In the genomic region with DNA sequence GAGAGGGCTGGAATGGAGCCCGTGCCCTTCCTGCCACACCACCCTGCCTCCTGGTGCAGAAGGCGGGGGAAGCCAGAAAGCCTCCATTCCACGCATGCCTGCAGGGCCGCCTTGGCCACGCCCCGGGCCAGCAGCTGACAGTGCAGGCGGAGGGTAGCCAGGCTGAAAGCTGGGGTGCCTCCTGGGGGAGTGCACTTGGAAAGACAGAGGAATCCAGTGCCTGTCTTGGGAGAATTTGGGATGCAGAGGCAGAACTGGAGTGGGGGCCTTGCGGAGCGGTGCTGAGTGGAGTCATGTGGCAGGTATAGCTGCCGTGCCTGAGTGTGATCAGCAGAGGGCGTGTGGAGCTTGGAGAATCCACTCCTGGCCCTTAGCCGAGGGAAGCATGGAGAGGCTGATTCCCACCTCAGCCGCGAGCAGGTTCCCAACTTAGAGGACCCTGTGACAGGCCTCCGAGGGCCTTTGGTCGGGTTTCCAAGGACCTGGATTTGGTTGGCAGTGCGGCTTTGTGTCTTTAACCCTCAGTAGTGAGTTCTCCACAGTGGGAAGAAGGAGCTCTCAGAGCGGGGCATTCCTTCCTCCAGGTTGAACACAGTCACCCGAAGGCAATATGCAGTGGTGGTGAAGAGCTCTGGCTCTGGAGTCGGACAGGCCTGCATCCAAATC, we compare ENCODE assay signal across 1 cellular context.
TF ChIP-seq lines count a peak whose summit lies in the region.

No MANE protein-coding gene starts in this region.

TF ChIP-seq in HepG2, 621 proteins besides CTCF, POLR2A, EP300 and RAD21 (continued from another document and continues in another):
- TF ChIP-seq SIN3B (IDR thresholded peaks at IDR 0.05; ENCODE audit: low read length) (no peak), ZNF33A (CRISPR knock-in tag; IDR thresholded peaks at IDR 0.05; ENCODE audit: borderline replicate concordance) (no peak), MAFF (IDR thresholded peaks at IDR 0.05; ENCODE audit: low read depth, low read length) (no peak), MIER3 (CRISPR knock-in tag; IDR thresholded peaks at IDR 0.05; ENCODE audit: borderline replicate concordance) (peak; percentile 42; the same call in 1 of the 2 replicates), KDM2A (CRISPR knock-in tag; IDR thresholded peaks at IDR 0.05; ENCODE audit: borderline replicate concordance, low read depth) (peak; percentile 85; the same call in 1 of the 2 replicates), MED8 (CRISPR knock-in tag; IDR thresholded peaks at IDR 0.05; ENCODE audit: insufficient replicate concordance) (no peak), MBNL3 (CRISPR knock-in tag; conservative IDR thresholded peaks at IDR 0.05) (no peak), REPIN1 (CRISPR knock-in tag; IDR thresholded peaks at IDR 0.05; ENCODE audit: borderline replicate concordance, low read depth) (peak; percentile 82; the same call in 1 of the 2 replicates), ZKSCAN1 (IDR thresholded peaks at IDR 0.05; ENCODE audit: low read length) (no peak), SAFB2 (CRISPR knock-in tag; IDR thresholded peaks at IDR 0.05; ENCODE audit: borderline replicate concordance, low read depth) (no peak; the same call in 1 of the 2 replicates), SP2 (CRISPR knock-in tag; IDR thresholded peaks at IDR 0.05) (no peak), ESRRA (CRISPR knock-in tag; IDR thresholded peaks at IDR 0.05; ENCODE audit: low read depth) (no peak), ZNF670 (CRISPR knock-in tag; IDR thresholded peaks at IDR 0.05; ENCODE audit: borderline replicate concordance) (no peak), ZNF546 (CRISPR knock-in tag; conservative IDR thresholded peaks at IDR 0.05) (no peak), TARDBP (CRISPR knock-in tag; IDR thresholded peaks at IDR 0.05) (peak; percentile 39; the same call in 1 of the 2 replicates), ZNF737 (CRISPR knock-in tag; IDR thresholded peaks at IDR 0.05; ENCODE audit: borderline replicate concordance) (no peak), ZNF496 (CRISPR knock-in tag; IDR thresholded peaks at IDR 0.05; ENCODE audit: insufficient replicate concordance) (no peak), PLRG1 (conservative IDR thresholded peaks at IDR 0.05) (no peak), ZNF720 (CRISPR knock-in tag; IDR thresholded peaks at IDR 0.05) (no peak), BORCS8-MEF2B (CRISPR knock-in tag; IDR thresholded peaks at IDR 0.05) (peak; percentile 58; the same call in 1 of the 2 replicates), ZZZ3 (CRISPR knock-in tag; IDR thresholded peaks at IDR 0.05; ENCODE audit: borderline replicate concordance) (no peak), ZNF253 (CRISPR knock-in tag; IDR thresholded peaks at IDR 0.05; ENCODE audit: borderline replicate concordance) (no peak), ZNF33B (CRISPR knock-in tag; IDR thresholded peaks at IDR 0.05) (no peak), PRMT3 (CRISPR knock-in tag; IDR thresholded peaks at IDR 0.05; ENCODE audit: borderline replicate concordance, low read depth) (no peak), PAX8 (CRISPR knock-in tag; IDR thresholded peaks at IDR 0.05; ENCODE audit: borderline replicate concordance) (no peak), YEATS4 (CRISPR knock-in tag; IDR thresholded peaks at IDR 0.05; ENCODE audit: borderline replicate concordance) (no peak), ZSCAN21 (CRISPR knock-in tag; IDR thresholded peaks at IDR 0.05; ENCODE audit: borderline replicate concordance) (peak; percentile 42; the same call in 1 of the 2 replicates)
- TF ChIP-seq, protein P1, sequence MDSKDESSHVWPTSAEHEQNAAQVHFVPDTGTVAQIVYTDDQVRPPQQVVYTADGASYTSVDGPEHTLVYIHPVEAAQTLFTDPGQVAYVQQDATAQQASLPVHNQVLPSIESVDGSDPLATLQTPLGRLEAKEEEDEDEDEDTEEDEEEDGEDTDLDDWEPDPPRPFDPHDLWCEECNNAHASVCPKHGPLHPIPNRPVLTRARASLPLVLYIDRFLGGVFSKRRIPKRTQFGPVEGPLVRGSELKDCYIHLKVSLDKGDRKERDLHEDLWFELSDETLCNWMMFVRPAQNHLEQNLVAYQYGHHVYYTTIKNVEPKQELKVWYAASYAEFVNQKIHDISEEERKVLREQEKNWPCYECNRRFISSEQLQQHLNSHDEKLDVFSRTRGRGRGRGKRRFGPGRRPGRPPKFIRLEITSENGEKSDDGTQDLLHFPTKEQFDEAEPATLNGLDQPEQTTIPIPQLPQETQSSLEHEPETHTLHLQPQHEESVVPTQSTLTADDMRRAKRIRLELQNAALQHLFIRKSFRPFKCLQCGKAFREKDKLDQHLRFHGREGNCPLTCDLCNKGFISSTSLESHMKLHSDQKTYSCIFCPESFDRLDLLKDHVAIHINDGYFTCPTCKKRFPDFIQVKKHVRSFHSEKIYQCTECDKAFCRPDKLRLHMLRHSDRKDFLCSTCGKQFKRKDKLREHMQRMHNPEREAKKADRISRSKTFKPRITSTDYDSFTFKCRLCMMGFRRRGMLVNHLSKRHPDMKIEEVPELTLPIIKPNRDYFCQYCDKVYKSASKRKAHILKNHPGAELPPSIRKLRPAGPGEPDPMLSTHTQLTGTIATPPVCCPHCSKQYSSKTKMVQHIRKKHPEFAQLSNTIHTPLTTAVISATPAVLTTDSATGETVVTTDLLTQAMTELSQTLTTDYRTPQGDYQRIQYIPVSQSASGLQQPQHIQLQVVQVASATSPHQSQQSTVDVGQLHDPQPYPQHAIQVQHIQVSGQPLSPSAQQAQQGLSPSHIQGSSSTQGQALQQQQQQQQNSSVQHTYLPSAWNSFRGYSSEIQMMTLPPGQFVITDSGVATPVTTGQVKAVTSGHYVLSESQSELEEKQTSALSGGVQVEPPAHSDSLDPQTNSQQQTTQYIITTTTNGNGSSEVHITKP (CRISPR knock-in tag; IDR thresholded peaks at IDR 0.05; ENCODE audit: low read depth) = no peak
- TF ChIP-seq, protein P2, sequence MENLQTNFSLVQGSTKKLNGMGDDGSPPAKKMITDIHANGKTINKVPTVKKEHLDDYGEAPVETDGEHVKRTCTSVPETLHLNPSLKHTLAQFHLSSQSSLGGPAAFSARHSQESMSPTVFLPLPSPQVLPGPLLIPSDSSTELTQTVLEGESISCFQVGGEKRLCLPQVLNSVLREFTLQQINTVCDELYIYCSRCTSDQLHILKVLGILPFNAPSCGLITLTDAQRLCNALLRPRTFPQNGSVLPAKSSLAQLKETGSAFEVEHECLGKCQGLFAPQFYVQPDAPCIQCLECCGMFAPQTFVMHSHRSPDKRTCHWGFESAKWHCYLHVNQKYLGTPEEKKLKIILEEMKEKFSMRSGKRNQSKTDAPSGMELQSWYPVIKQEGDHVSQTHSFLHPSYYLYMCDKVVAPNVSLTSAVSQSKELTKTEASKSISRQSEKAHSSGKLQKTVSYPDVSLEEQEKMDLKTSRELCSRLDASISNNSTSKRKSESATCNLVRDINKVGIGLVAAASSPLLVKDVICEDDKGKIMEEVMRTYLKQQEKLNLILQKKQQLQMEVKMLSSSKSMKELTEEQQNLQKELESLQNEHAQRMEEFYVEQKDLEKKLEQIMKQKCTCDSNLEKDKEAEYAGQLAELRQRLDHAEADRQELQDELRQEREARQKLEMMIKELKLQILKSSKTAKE (CRISPR knock-in tag; IDR thresholded peaks at IDR 0.05; ENCODE audit: borderline replicate concordance) = no peak
- TF ChIP-seq, protein P3, sequence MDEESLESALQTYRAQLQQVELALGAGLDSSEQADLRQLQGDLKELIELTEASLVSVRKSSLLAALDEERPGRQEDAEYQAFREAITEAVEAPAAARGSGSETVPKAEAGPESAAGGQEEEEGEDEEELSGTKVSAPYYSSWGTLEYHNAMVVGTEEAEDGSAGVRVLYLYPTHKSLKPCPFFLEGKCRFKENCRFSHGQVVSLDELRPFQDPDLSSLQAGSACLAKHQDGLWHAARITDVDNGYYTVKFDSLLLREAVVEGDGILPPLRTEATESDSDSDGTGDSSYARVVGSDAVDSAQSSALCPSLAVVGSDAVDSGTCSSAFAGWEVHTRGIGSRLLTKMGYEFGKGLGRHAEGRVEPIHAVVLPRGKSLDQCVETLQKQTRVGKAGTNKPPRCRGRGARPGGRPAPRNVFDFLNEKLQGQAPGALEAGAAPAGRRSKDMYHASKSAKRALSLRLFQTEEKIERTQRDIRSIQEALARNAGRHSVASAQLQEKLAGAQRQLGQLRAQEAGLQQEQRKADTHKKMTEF (CRISPR knock-in tag; IDR thresholded peaks at IDR 0.05) = peak; percentile 58; the same call in 1 of the 2 replicates
- TF ChIP-seq, protein P4, sequence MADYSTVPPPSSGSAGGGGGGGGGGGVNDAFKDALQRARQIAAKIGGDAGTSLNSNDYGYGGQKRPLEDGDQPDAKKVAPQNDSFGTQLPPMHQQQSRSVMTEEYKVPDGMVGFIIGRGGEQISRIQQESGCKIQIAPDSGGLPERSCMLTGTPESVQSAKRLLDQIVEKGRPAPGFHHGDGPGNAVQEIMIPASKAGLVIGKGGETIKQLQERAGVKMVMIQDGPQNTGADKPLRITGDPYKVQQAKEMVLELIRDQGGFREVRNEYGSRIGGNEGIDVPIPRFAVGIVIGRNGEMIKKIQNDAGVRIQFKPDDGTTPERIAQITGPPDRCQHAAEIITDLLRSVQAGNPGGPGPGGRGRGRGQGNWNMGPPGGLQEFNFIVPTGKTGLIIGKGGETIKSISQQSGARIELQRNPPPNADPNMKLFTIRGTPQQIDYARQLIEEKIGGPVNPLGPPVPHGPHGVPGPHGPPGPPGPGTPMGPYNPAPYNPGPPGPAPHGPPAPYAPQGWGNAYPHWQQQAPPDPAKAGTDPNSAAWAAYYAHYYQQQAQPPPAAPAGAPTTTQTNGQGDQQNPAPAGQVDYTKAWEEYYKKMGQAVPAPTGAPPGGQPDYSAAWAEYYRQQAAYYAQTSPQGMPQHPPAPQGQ (CRISPR knock-in tag; IDR thresholded peaks at IDR 0.05; ENCODE audit: borderline replicate concordance) = no peak
- TF ChIP-seq, protein P5, sequence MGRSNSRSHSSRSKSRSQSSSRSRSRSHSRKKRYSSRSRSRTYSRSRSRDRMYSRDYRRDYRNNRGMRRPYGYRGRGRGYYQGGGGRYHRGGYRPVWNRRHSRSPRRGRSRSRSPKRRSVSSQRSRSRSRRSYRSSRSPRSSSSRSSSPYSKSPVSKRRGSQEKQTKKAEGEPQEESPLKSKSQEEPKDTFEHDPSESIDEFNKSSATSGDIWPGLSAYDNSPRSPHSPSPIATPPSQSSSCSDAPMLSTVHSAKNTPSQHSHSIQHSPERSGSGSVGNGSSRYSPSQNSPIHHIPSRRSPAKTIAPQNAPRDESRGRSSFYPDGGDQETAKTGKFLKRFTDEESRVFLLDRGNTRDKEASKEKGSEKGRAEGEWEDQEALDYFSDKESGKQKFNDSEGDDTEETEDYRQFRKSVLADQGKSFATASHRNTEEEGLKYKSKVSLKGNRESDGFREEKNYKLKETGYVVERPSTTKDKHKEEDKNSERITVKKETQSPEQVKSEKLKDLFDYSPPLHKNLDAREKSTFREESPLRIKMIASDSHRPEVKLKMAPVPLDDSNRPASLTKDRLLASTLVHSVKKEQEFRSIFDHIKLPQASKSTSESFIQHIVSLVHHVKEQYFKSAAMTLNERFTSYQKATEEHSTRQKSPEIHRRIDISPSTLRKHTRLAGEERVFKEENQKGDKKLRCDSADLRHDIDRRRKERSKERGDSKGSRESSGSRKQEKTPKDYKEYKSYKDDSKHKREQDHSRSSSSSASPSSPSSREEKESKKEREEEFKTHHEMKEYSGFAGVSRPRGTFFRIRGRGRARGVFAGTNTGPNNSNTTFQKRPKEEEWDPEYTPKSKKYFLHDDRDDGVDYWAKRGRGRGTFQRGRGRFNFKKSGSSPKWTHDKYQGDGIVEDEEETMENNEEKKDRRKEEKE (IDR thresholded peaks at IDR 0.05) = no peak
- TF ChIP-seq, protein P6, sequence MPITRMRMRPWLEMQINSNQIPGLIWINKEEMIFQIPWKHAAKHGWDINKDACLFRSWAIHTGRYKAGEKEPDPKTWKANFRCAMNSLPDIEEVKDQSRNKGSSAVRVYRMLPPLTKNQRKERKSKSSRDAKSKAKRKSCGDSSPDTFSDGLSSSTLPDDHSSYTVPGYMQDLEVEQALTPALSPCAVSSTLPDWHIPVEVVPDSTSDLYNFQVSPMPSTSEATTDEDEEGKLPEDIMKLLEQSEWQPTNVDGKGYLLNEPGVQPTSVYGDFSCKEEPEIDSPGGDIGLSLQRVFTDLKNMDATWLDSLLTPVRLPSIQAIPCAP (CRISPR knock-in tag; IDR thresholded peaks at IDR 0.05; ENCODE audit: low read depth) = no peak
- TF ChIP-seq, protein P7, sequence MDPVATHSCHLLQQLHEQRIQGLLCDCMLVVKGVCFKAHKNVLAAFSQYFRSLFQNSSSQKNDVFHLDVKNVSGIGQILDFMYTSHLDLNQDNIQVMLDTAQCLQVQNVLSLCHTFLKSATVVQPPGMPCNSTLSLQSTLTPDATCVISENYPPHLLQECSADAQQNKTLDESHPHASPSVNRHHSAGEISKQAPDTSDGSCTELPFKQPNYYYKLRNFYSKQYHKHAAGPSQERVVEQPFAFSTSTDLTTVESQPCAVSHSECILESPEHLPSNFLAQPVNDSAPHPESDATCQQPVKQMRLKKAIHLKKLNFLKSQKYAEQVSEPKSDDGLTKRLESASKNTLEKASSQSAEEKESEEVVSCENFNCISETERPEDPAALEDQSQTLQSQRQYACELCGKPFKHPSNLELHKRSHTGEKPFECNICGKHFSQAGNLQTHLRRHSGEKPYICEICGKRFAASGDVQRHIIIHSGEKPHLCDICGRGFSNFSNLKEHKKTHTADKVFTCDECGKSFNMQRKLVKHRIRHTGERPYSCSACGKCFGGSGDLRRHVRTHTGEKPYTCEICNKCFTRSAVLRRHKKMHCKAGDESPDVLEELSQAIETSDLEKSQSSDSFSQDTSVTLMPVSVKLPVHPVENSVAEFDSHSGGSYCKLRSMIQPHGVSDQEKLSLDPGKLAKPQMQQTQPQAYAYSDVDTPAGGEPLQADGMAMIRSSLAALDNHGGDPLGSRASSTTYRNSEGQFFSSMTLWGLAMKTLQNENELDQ (CRISPR knock-in tag; IDR thresholded peaks at IDR 0.05; ENCODE audit: borderline replicate concordance) = no peak
- TF ChIP-seq, protein P8, sequence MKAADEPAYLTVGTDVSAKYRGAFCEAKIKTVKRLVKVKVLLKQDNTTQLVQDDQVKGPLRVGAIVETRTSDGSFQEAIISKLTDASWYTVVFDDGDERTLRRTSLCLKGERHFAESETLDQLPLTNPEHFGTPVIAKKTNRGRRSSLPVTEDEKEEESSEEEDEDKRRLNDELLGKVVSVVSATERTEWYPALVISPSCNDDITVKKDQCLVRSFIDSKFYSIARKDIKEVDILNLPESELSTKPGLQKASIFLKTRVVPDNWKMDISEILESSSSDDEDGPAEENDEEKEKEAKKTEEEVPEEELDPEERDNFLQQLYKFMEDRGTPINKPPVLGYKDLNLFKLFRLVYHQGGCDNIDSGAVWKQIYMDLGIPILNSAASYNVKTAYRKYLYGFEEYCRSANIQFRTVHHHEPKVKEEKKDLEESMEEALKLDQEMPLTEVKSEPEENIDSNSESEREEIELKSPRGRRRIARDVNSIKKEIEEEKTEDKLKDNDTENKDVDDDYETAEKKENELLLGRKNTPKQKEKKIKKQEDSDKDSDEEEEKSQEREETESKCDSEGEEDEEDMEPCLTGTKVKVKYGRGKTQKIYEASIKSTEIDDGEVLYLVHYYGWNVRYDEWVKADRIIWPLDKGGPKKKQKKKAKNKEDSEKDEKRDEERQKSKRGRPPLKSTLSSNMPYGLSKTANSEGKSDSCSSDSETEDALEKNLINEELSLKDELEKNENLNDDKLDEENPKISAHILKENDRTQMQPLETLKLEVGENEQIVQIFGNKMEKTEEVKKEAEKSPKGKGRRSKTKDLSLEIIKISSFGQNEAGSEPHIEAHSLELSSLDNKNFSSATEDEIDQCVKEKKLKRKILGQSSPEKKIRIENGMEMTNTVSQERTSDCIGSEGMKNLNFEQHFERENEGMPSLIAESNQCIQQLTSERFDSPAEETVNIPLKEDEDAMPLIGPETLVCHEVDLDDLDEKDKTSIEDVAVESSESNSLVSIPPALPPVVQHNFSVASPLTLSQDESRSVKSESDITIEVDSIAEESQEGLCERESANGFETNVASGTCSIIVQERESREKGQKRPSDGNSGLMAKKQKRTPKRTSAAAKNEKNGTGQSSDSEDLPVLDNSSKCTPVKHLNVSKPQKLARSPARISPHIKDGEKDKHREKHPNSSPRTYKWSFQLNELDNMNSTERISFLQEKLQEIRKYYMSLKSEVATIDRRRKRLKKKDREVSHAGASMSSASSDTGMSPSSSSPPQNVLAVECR (CRISPR knock-in tag; IDR thresholded peaks at IDR 0.05; ENCODE audit: borderline replicate concordance) = no peak; the same call in 1 of the 2 replicates
